ENCODE assay signal across 18 cellular contexts in genomic region chr1:33925586-33925985, GRCh38.
DNase-seq lines count a peak whose midpoint lies in the region; ATAC-seq and TF ChIP-seq lines count a peak whose summit lies in the region.
"Had no signal": no experiment of that assay in that cellular context is flagged by ENCODE, and none has a peak within 500 bp of the region (broad histone marks: within the 10 kb centered on the region; RNA-seq: fewer than 3 reads in every experiment).

No MANE protein-coding gene starts in this region.

- ATAC-seq in mucosa of descending colon, result no peak
- no peak for ATAC-seq in GM19467 (IDR thresholded peaks at IDR 0.05; ENCODE audit: unreplicated experiment)
- no peak for ATAC-seq in HG03025 (IDR thresholded peaks at IDR 0.05; ENCODE audit: low FRiP score, unreplicated experiment)

- no peaks in the 10 kb centered on the region for H3K36me3 ChIP-seq in mucosa of descending colon (ENCODE audit: low read depth)
- H3K36me3 ChIP-seq: SJCRH30 had no signal

- TF ChIP-seq CTCF in mucosa of descending colon (IDR thresholded peaks at IDR 0.05), result no peak

- no peak overlapping the region for H3K4me3 ChIP-seq in mucosa of descending colon
- H3K4me3 ChIP-seq: SJCRH30 had no signal

- H3K4me1 ChIP-seq in mucosa of descending colon (ENCODE audit: low read depth), result no peaks in the 10 kb centered on the region
- H3K4me1 ChIP-seq: SJCRH30 had no signal

- peak; percentile 72 for DNase-seq in M059J (ENCODE audit: low read depth)
- peak in 31 of 61 donors; percentile 2 to 51 (median 14) for DNase-seq in caudate nucleus (lab: John Stamatoyannopoulos, UW)
- DNase-seq in kidney tubule cell (ENCODE audit: low spot score), result peak; percentile 6
- peak; percentile 76 for DNase-seq in putamen (ENCODE audit: low spot score)
- DNase-seq in mucosa of descending colon, result no peak
- DNase-seq in DMS53 (lab: John Stamatoyannopoulos, UW), result no peak
- DNase-seq: CD4-positive, CD25-positive, alpha-beta regulatory T cell; NCI-H1417 treated with DMSO at 0.1 percent for 48 hours; NCI-H1930; NCI-H2171 treated with DMSO at 0.1 percent for 48 hours; NCI-H446 treated with DMSO at 0.1 percent for 48 hours; NK-92 treated with Interleukin-12 subunit alpha and Interleukin-12 subunit beta, amount 100 ng/mL, for 24 hours; OCI-M1; SJCRH30 had no signal

- intact Hi-C loops in mucosa of descending colon (cut with DNase I, micrococcal nuclease), result no loop called here

- H3K27ac ChIP-seq in caudate nucleus (ENCODE audit: low read depth, low read length), result peak overlapping the region; percentile 71
- H3K27ac ChIP-seq: HL-60, RWPE1, SJCRH30 had no signal

- H3K9me3 ChIP-seq in mucosa of descending colon, result no peaks in the 10 kb centered on the region
- H3K9me3 ChIP-seq: SJCRH30 had no signal

Comparison
In these comparisons a context has a peak if more than half of its experiments do, and no peak if none do; other contexts are left out.
1. DNase-seq: peak in M059J (single experiment), caudate nucleus (31 of 61), kidney tubule cell (single experiment) and putamen (single experiment); none in mucosa of descending colon (0 of 3) and DMS53 (single experiment).